Comparison of ENCODE assay signal across 8 cellular contexts in genomic region chr22:40950888-40951794, GRCh38. TPM values are rescaled to one million over a fixed set of nuclear protein-coding genes. Genes with fewer than 3 reads are reported as not detected.
DNase-seq lines count a peak whose midpoint lies in the region; ATAC-seq and TF ChIP-seq lines count a peak whose summit lies in the region.

TSS of gene RBX1 (plus strand) at chr22:40951378. CDS start at chr22:40951399, 21 bp downstream.

- H3K4me3 Mint-ChIP-seq in activated naive CD8-positive, alpha-beta T cell: peak within 1 kb of the TSS; percentile 99

- no peaks in the 10 kb centered on the region for H3K9me3 ChIP-seq in testis

- H3K4me3 ChIP-seq in GM08714 (ENCODE audit: low read length) (peak within 1 kb of the TSS; percentile 94), testis (peak within 1 kb of the TSS; percentile 87 to 89)

- 0% methylated on average over 15 to 85 of the region's 94 CpGs for WGBS in testis, 2 donors

- DNase-seq in NCI-H1092 treated with DMSO at 0.1 percent for 48 hours (lab: John Stamatoyannopoulos, UW) (peak; percentile 98), SKM-1 (lab: John Stamatoyannopoulos, UW; ENCODE audit: unreplicated experiment) (peak; percentile 95), glomerular visceral epithelial cell (ENCODE audit: extremely low spot score) (peak; percentile 98), omental fat pad (ENCODE audit: low spot score) (peak; percentile 97), testis (peak; percentile 100)

- H3K4me1 ChIP-seq in testis: peaks cover 12% of the 10 kb centered on the region

- no peaks in the 10 kb centered on the region for H3K27me3 Mint-ChIP-seq in activated naive CD8-positive, alpha-beta T cell

- no peaks in the 10 kb centered on the region for H3K36me3 ChIP-seq in testis (ENCODE audit: low read depth, missing control alignments)

- TF ChIP-seq POLR2A in testis (IDR thresholded peaks at IDR 0.05): peak; percentile 51

- peak within 1 kb of the TSS; percentile 95 to 97 for H3K27ac ChIP-seq in testis

- no peaks in the 10 kb centered on the region for H3K9me3 Mint-ChIP-seq in activated naive CD8-positive, alpha-beta T cell (ENCODE audit: low read depth)

- no peak for TF ChIP-seq CTCF in omental fat pad (IDR thresholded peaks at IDR 0.05)
- TF ChIP-seq CTCF in testis (IDR thresholded peaks at IDR 0.05): peak in 1 of 3 experiments; percentile 14

- H3K27me3 ChIP-seq in testis: no peaks in the 10 kb centered on the region

- ATAC-seq in HG02610 (IDR thresholded peaks at IDR 0.05; ENCODE audit: unreplicated experiment) (peak; percentile 74), omental fat pad (ENCODE audit: low FRiP score) (peak; percentile 97)

- H3K27ac Mint-ChIP-seq in activated naive CD8-positive, alpha-beta T cell: peak within 1 kb of the TSS; percentile 100

- intact Hi-C loops in testis (cut with DNase I; ENCODE audit: low total_unique reads): loop anchor here (2.0 kb wide), 1 partner anchor 142 kb away; the partner anchor contains the start of gene EP300

- no peaks in the 10 kb centered on the region for H3K36me3 Mint-ChIP-seq in activated naive CD8-positive, alpha-beta T cell

- peaks cover 31% of the 10 kb centered on the region for H3K4me1 Mint-ChIP-seq in activated naive CD8-positive, alpha-beta T cell (ENCODE audit: low read depth)

RNA-seq across cellular contexts. Expression of gene RBX1, which starts in this region (rescaled TPM):
- total RNA-seq in omental fat pad (10 to 100 TPM; 27.1 to 41.0 (median 39.1) TPM), testis (10 to 100 TPM; 45.2 to 47.1 TPM)
- 44.3 TPM for polyA plus RNA-seq in testis (ENCODE audit: insufficient read depth, low read depth, low replicate concordance)

Comparison
In these comparisons a context has a peak if more than half of its experiments do, and no peak if none do; other contexts are left out.
1. Peak in every context shown above with its lines: DNase-seq, ATAC-seq, H3K4me3 ChIP-seq and H3K27ac ChIP-seq.